ENCODE assay signal across 31 cellular contexts in the genomic region with DNA sequence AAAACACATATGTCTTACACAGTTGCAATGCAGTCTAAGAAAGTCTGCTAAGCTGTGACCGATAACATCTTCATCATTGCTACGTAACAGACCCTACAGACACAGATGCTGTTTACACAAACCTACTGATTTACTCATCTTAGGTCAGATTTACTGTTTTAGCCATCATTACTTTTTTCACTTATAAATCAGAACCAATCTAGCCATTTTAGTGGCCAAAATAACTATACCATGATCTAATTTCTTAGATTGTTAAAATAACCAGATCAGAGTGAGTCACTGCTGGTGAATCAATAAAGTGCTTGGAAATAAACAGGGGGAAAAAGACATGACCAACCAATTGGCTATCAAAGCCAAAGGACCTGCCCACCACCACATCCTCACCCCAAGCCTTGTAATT. TPM values are rescaled to one million over a fixed set of nuclear protein-coding genes. Genes with fewer than 3 reads are reported as not detected.
DNase-seq lines count a peak whose midpoint lies in the region; ATAC-seq, FAIRE-seq and TF ChIP-seq lines count a peak whose summit lies in the region.
"Had no signal": no experiment of that assay in that cellular context is flagged by ENCODE, and none has a peak within 500 bp of the region (broad histone marks: within the 10 kb centered on the region; RNA-seq: fewer than 3 reads in every experiment).

No MANE protein-coding gene starts in this region.

- H3K27me3 ChIP-seq in bronchial epithelial cell (ENCODE audit: control insufficient read depth, insufficient read depth, low read length): no peaks in the 10 kb centered on the region
- no peaks in the 10 kb centered on the region for H3K27me3 ChIP-seq in mesenchymal stem cell (ENCODE audit: control insufficient read depth in 1 of 2, insufficient read depth in 1 of 2, low read length in 2 of 2)
- H3K27me3 ChIP-seq in CD4-positive, alpha-beta T cell (ENCODE audit: control insufficient read depth, insufficient read depth, low read length): no peaks in the 10 kb centered on the region
- H3K27me3 ChIP-seq: ascending aorta, gastroesophageal sphincter, upper lobe of left lung had no signal

- H3K18ac ChIP-seq in mesenchymal stem cell (ENCODE audit: low read depth in 1 of 2, low read length in 2 of 2): no peak overlapping the region

- H3K27me3 Mint-ChIP-seq in CD4-positive, alpha-beta T cell: no peaks in the 10 kb centered on the region
- H3K27me3 Mint-ChIP-seq: activated B cell treated with CpG ODN at 0.5 μM for 24 hours; naive thymus-derived CD8-positive, alpha-beta T cell had no signal

- CTCF ChIA-PET in CD4-positive, alpha-beta T cell (lab: Charles Lee): no interaction called here

- H3K9me3 Mint-ChIP-seq in CD4-positive, alpha-beta T cell: no peaks in the 10 kb centered on the region
- no peaks in the 10 kb centered on the region for H3K9me3 Mint-ChIP-seq in stimulated activated effector memory CD8-positive, alpha-beta T cell treated with anti-CD3 and anti-CD28 coated beads, Interleukin-12 subunit alpha, Interleukin-12 subunit beta, amount 100 ng/mL, for 72 hours
- H3K9me3 Mint-ChIP-seq: activated B cell treated with CpG ODN at 0.5 μM for 24 hours; activated T-cell treated with anti-CD3 and anti-CD28 coated beads, Interleukin-2, amount 50 U/mL, for 4 hours; GM23338; naive thymus-derived CD8-positive, alpha-beta T cell had no signal

- H3K36me3 ChIP-seq in bronchial epithelial cell (ENCODE audit: control insufficient read depth, insufficient read depth, low read length) (no peaks in the 10 kb centered on the region), mesenchymal stem cell (ENCODE audit: control insufficient read depth in 1 of 2, insufficient read depth in 2 of 2, low read depth in 1 of 2, low read length in 2 of 2) (no peaks in the 10 kb centered on the region)
- H3K36me3 ChIP-seq: ascending aorta, gastroesophageal sphincter, upper lobe of left lung had no signal

- no peak overlapping the region for H4K91ac ChIP-seq in mesenchymal stem cell (ENCODE audit: low read length)

- no peaks in the 10 kb centered on the region for H3K9me3 ChIP-seq in mesenchymal stem cell (ENCODE audit: control insufficient read depth, low read length)
- no peaks in the 10 kb centered on the region for H3K9me3 ChIP-seq in CD4-positive, alpha-beta T cell (ENCODE audit: control insufficient read depth, low read length)
- H3K9me3 ChIP-seq: ascending aorta, gastroesophageal sphincter, psoas muscle, upper lobe of left lung had no signal

- no peak overlapping the region for H3K4me3 ChIP-seq in bronchial epithelial cell (ENCODE audit: low read depth, low read length)
- no peak overlapping the region for H3K4me3 ChIP-seq in mesenchymal stem cell (ENCODE audit: insufficient read depth in 1 of 2, low read depth in 1 of 2, low read length in 2 of 2)
- H3K4me3 ChIP-seq: ascending aorta, gastroesophageal sphincter, GM23338, lung, psoas muscle, upper lobe of left lung had no signal

- no peak overlapping the region for H3K9ac ChIP-seq in mesenchymal stem cell (ENCODE audit: low read length)

- peaks cover 51% of the 10 kb centered on the region for H3K36me3 Mint-ChIP-seq in CD4-positive, alpha-beta T cell (ENCODE audit: low read depth)
- peaks cover 10% of the 10 kb centered on the region for H3K36me3 Mint-ChIP-seq in stimulated activated effector memory CD8-positive, alpha-beta T cell treated with anti-CD3 and anti-CD28 coated beads, Interleukin-12 subunit alpha, Interleukin-12 subunit beta, amount 100 ng/mL, for 72 hours

- peaks cover 47% of the 10 kb centered on the region for H3K4me1 Mint-ChIP-seq in CD4-positive, alpha-beta T cell (ENCODE audit: low read depth)
- H3K4me1 Mint-ChIP-seq in stimulated activated effector memory CD8-positive, alpha-beta T cell treated with anti-CD3 and anti-CD28 coated beads, Interleukin-12 subunit alpha, Interleukin-12 subunit beta, amount 100 ng/mL, for 72 hours: peaks cover 39% of the 10 kb centered on the region

- FAIRE-seq in HTR-8/SVneo (lab: Jason Lieb, UNC) (peak; percentile 70), bronchial epithelial cell (lab: Jason Lieb, UNC) (no peak)

- POLR2A ChIA-PET in CD4-positive, alpha-beta T cell (lab: Charles Lee): no interaction called here

- H3K4me2 ChIP-seq in mesenchymal stem cell (ENCODE audit: low read length, poor library complexity, severe bottlenecking): no peak overlapping the region
- H3K4me2 ChIP-seq: GM23338 had no signal

- no peak overlapping the region for H4K8ac ChIP-seq in mesenchymal stem cell (ENCODE audit: low read length)

- H3K27ac Mint-ChIP-seq in CD4-positive, alpha-beta T cell: no peak overlapping the region
- no peak overlapping the region for H3K27ac Mint-ChIP-seq in stimulated activated effector memory CD8-positive, alpha-beta T cell treated with anti-CD3 and anti-CD28 coated beads, Interleukin-12 subunit alpha, Interleukin-12 subunit beta, amount 100 ng/mL, for 72 hours
- H3K27ac Mint-ChIP-seq: activated B cell treated with CpG ODN at 0.5 μM for 24 hours, GM23338 had no signal

- no peak overlapping the region for H2AFZ ChIP-seq in mesenchymal stem cell (ENCODE audit: low read depth, low read length)
- H2AFZ ChIP-seq: GM23338 had no signal

- no peak for ATAC-seq in CD4-positive, alpha-beta T cell (ENCODE audit: poor library complexity)
- no peak for ATAC-seq in GM19035 (IDR thresholded peaks at IDR 0.05; ENCODE audit: unreplicated experiment)
- no peak for ATAC-seq in stimulated activated effector memory CD8-positive, alpha-beta T cell treated with anti-CD3 and anti-CD28 coated beads, Interleukin-12 subunit alpha, Interleukin-12 subunit beta, amount 100 ng/mL, for 72 hours
- ATAC-seq in GM21367 (IDR thresholded peaks at IDR 0.05; ENCODE audit: unreplicated experiment): no peak
- ATAC-seq: activated T-cell treated with anti-CD3 and anti-CD28 coated beads, Interleukin-2, amount 50 U/mL, for 4 hours; esophagus mucosa; gastroesophageal sphincter; GM23338; naive thymus-derived CD8-positive, alpha-beta T cell; psoas muscle had no signal

- H2BK15ac ChIP-seq in mesenchymal stem cell (ENCODE audit: low read depth, poor library complexity, severe bottlenecking): no peak overlapping the region

- H3K23ac ChIP-seq in mesenchymal stem cell (ENCODE audit: low read length in 2 of 2): no peak overlapping the region

- H3K4ac ChIP-seq in mesenchymal stem cell (ENCODE audit: low read depth in 1 of 2, low read length in 2 of 2): no peak overlapping the region

- no peak overlapping the region for H2AK5ac ChIP-seq in mesenchymal stem cell (ENCODE audit: low read length, severe bottlenecking)

- DNase-seq in EL: peak; percentile 58
- DNase-seq in HTR-8/SVneo (ENCODE audit: insufficient read length, low spot score): no peak
- DNase-seq in bronchial epithelial cell (ENCODE audit: low read depth): peak; percentile 29
- DNase-seq in mesenchymal stem cell: peak; percentile 10
- DNase-seq in CD4-positive, alpha-beta T cell: no peak
- no peak for DNase-seq in stimulated activated effector memory CD8-positive, alpha-beta T cell treated with anti-CD3 and anti-CD28 coated beads, Interleukin-12 subunit alpha, Interleukin-12 subunit beta, amount 100 ng/mL, for 72 hours (ENCODE audit: low spot score in 2 of 2)
- DNase-seq: activated B cell treated with CpG ODN at 0.5 μM for 24 hours; activated CD4-positive, alpha-beta T cell treated with anti-CD3 and anti-CD28 coated beads, Interleukin-2, amount 50 U/mL, for 1 hour; activated gamma-delta T cell treated with Interleukin-2 at 50 U/mL for 16 hours; activated T-cell treated with anti-CD3 and anti-CD28 coated beads, Interleukin-2, amount 50 U/mL, for 4 hours; central memory CD4-positive, alpha-beta T cell; cortex of kidney; effector memory CD4-positive, alpha-beta T cell; KBM-7; naive thymus-derived CD8-positive, alpha-beta T cell; NCI-H1105 treated with DMSO at 0.1 percent for 48 hours; NCI-H1930; NCI-H2171 treated with DMSO at 0.1 percent for 48 hours; NCI-H510A; occipital lobe; psoas muscle; RPMI8226; stimulated activated naive CD4-positive, alpha-beta T cell; upper lobe of left lung had no signal

- no peak overlapping the region for H3K27ac ChIP-seq in mesenchymal stem cell (ENCODE audit: low read length, poor library complexity, severe bottlenecking)
- H3K27ac ChIP-seq in CD4-positive, alpha-beta T cell (ENCODE audit: low read depth, low read length): no peak overlapping the region
- H3K27ac ChIP-seq: ascending aorta, gastroesophageal sphincter, psoas muscle, upper lobe of left lung had no signal

- H3K4me3 Mint-ChIP-seq in CD4-positive, alpha-beta T cell: no peak overlapping the region
- no peak overlapping the region for H3K4me3 Mint-ChIP-seq in stimulated activated effector memory CD8-positive, alpha-beta T cell treated with anti-CD3 and anti-CD28 coated beads, Interleukin-12 subunit alpha, Interleukin-12 subunit beta, amount 100 ng/mL, for 72 hours
- H3K4me3 Mint-ChIP-seq: activated B cell treated with CpG ODN at 0.5 μM for 24 hours; activated T-cell treated with anti-CD3 and anti-CD28 coated beads, Interleukin-2, amount 50 U/mL, for 4 hours; GM23338; naive thymus-derived CD8-positive, alpha-beta T cell had no signal

- WGBS in mesenchymal stem cell: 93% methylated on average over 2 of the region's 2 CpGs

- TF ChIP-seq CTCF in bronchial epithelial cell (IDR thresholded peaks at IDR 0.05; ENCODE audit: insufficient read depth, low read length, severe bottlenecking): no peak
- no peak for TF ChIP-seq CTCF in CD4-positive, alpha-beta T cell (IDR thresholded peaks at IDR 0.05)

- intact Hi-C loops in CD4-positive, alpha-beta T cell (cut with DNase I, micrococcal nuclease): no loop called here

- no peak overlapping the region for H2BK120ac ChIP-seq in mesenchymal stem cell (ENCODE audit: low read depth, low read length)

- H2BK12ac ChIP-seq in mesenchymal stem cell (ENCODE audit: low read length in 2 of 2): no peak overlapping the region

- H2BK5ac ChIP-seq in mesenchymal stem cell (ENCODE audit: low read depth, low read length, poor library complexity, severe bottlenecking): no peak overlapping the region

- no peak overlapping the region for H3K14ac ChIP-seq in mesenchymal stem cell (ENCODE audit: low read length in 2 of 2)

- H3K79me1 ChIP-seq in mesenchymal stem cell (replicated peaks; ENCODE audit: low read length, poor library complexity, severe bottlenecking): peaks cover 20% of the 10 kb centered on the region

- peaks cover 1% of the 10 kb centered on the region for H3K4me1 ChIP-seq in mesenchymal stem cell (ENCODE audit: control insufficient read depth, insufficient read depth, low read depth, low read length)

RNA-seq across cellular contexts. Expression of a gene that starts 56.9 kb away (rescaled TPM):
- 5.8 and 7.8 TPM in 2 replicates for total RNA-seq in bronchial epithelial cell
- 28.2 TPM for polyA plus RNA-seq in mesenchymal stem cell (2013, experiment 1 of 2)
- 27.4 TPM for polyA plus RNA-seq in mesenchymal stem cell (2013, experiment 2 of 2)
- total RNA-seq in CD4-positive, alpha-beta T cell: 100 to 1,000 TPM; 124 to 127 TPM

Comparison
In these comparisons a context has a peak if more than half of its experiments do, and no peak if none do; other contexts are left out.
1. DNase-seq: peak in EL (single experiment), bronchial epithelial cell (single experiment) and mesenchymal stem cell (single experiment); none in HTR-8/SVneo (single experiment), CD4-positive, alpha-beta T cell (0 of 10) and stimulated activated effector memory CD8-positive, alpha-beta T cell treated with anti-CD3 and anti-CD28 coated beads, Interleukin-12 subunit alpha, Interleukin-12 subunit beta, amount 100 ng/mL, for 72 hours (0 of 2).
2. RNA of a gene that starts 56.9 kb away (total RNA-seq): 124 to 127 TPM in CD4-positive, alpha-beta T cell; 5.8 to 7.8 TPM in bronchial epithelial cell; every median in the first group is over 10 times any median in the second.